ENCODE assay signal across 20 cellular contexts in the genomic region with DNA sequence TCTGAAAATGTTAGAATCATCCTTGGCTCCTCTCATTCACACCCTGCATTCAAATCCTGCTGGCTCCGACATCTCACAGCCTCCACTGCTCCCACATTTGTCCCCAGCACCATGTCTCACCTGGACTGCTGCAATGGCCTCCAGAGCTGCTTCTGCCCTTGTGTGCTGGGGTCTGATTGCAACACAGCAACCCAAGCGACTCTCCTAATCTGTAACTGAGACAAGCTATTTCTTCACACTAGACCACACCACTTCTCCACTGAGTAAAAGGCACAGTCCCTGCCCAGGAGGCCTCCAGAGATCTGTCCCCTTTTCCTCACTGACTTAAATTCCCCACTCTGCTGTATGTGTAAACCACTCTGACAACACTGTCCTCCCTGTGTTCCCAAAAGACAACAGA.
"Had no signal": no experiment of that assay in that cellular context is flagged by ENCODE, and none has a peak within 500 bp of the region (broad histone marks: within the 10 kb centered on the region; RNA-seq: fewer than 3 reads in every experiment).

No MANE protein-coding gene starts in this region.

- H3K27me3 ChIP-seq: gastrocnemius medialis, heart right ventricle, pancreas, suprapubic skin, tibial artery had no signal

- ATAC-seq: gastrocnemius medialis; heart right ventricle; left lobe of liver; pancreas; right cardiac atrium; stimulated activated effector memory CD8-positive, alpha-beta T cell treated with anti-CD3 and anti-CD28 coated beads, Interleukin-12 subunit alpha, Interleukin-12 subunit beta, amount 100 ng/mL, for 72 hours; stimulated activated naive CD8-positive, alpha-beta T cell treated with anti-CD3 and anti-CD28 coated beads, Interleukin-15, Interleukin-2, amounts not matched to agents 100 U/mL and 50 U/mL, for 24 hours had no signal

- H3K4me3 ChIP-seq: dorsolateral prefrontal cortex, gastrocnemius medialis, heart right ventricle, pancreas, suprapubic skin, tibial artery had no signal

- H3K27ac Mint-ChIP-seq: mesothelial cell of epicardium; nephron; progenitor cell of endocrine pancreas; stimulated activated effector memory CD8-positive, alpha-beta T cell treated with anti-CD3 and anti-CD28 coated beads, Interleukin-12 subunit alpha, Interleukin-12 subunit beta, amount 100 ng/mL, for 72 hours had no signal

- H3K4me1 ChIP-seq: gastrocnemius medialis, heart right ventricle, pancreas, suprapubic skin, tibial artery had no signal

- DNase-seq: cortex of kidney; dorsolateral prefrontal cortex; effector CD8-positive, alpha-beta T cell; gastrocnemius medialis; heart right ventricle; islet precursor cell; mammary epithelial cell; occipital lobe; pancreas; right cardiac atrium; stimulated activated CD4-positive, alpha-beta T cell treated with anti-CD3 and anti-CD28 coated beads, Interleukin-4, amount 100 ng/mL, for 1 hour; stimulated activated CD8-positive, alpha-beta memory T cell treated with anti-CD3 and anti-CD28 coated beads, Interleukin-4, amount 100 ng/mL, for 48 hours; stimulated activated naive CD8-positive, alpha-beta T cell treated with anti-CD3 and anti-CD28 coated beads, Interleukin-15, Interleukin-2, amounts not matched to agents 100 U/mL and 50 U/mL, for 24 hours; tibial artery had no signal

- H3K4me3 Mint-ChIP-seq: mesothelial cell of epicardium; nephron; stimulated activated effector memory CD8-positive, alpha-beta T cell treated with anti-CD3 and anti-CD28 coated beads, Interleukin-12 subunit alpha, Interleukin-12 subunit beta, amount 100 ng/mL, for 72 hours had no signal

- H3K27ac ChIP-seq: dorsolateral prefrontal cortex, gastrocnemius medialis, heart right ventricle, pancreas, suprapubic skin, tibial artery had no signal

- H3K36me3 ChIP-seq: gastrocnemius medialis, heart right ventricle, pancreas, suprapubic skin, tibial artery had no signal

- H3K36me3 Mint-ChIP-seq: mesothelial cell of epicardium; stimulated activated effector memory CD8-positive, alpha-beta T cell treated with anti-CD3 and anti-CD28 coated beads, Interleukin-12 subunit alpha, Interleukin-12 subunit beta, amount 100 ng/mL, for 72 hours had no signal

- H3K9me3 ChIP-seq: gastrocnemius medialis, pancreas, suprapubic skin had no signal

- H3K4me1 Mint-ChIP-seq: stimulated activated effector memory CD8-positive, alpha-beta T cell treated with anti-CD3 and anti-CD28 coated beads, Interleukin-12 subunit alpha, Interleukin-12 subunit beta, amount 100 ng/mL, for 72 hours had no signal
